ENCODE assay signal across 10 cellular contexts in genomic region chr1:92411511-92411910, GRCh38.
A peak's percentile ranks its signal among the peaks of the same experiment; 100 is the strongest.
DNase-seq lines count a peak whose midpoint lies in the region; ATAC-seq, FAIRE-seq and TF ChIP-seq lines count a peak whose summit lies in the region.
"Had no signal": no experiment of that assay in that cellular context is flagged by ENCODE, and none has a peak within 500 bp of the region (broad histone marks: within the 10 kb centered on the region; RNA-seq: fewer than 3 reads in every experiment).

No MANE protein-coding gene starts in this region.

- H3K27me3 ChIP-seq in GM23248 (replicated peaks; ENCODE audit: insufficient read depth): no peaks in the 10 kb centered on the region
- H3K27me3 ChIP-seq in pancreas: no peaks in the 10 kb centered on the region

- intact Hi-C loops in pancreas (cut with DNase I): no loop called here

- H4K20me1 ChIP-seq in GM23248 (ENCODE audit: insufficient read depth): no peaks in the 10 kb centered on the region

- TF ChIP-seq CTCF in foreskin fibroblast (IDR thresholded peaks at IDR 0.05; ENCODE audit: low read depth, low read length) (no peak), pancreas (IDR thresholded peaks at IDR 0.05) (no peak)

- no peaks in the 10 kb centered on the region for H3K4me1 ChIP-seq in GM23248 (ENCODE audit: insufficient read depth)
- H3K4me1 ChIP-seq in pancreas: no peaks in the 10 kb centered on the region

- H3K9me2 ChIP-seq in GM23248 (ENCODE audit: insufficient read depth): no peaks in the 10 kb centered on the region

- no peak for FAIRE-seq in pancreas (lab: Jason Lieb, UNC)

- H3K9ac ChIP-seq in GM23248: no peak overlapping the region

- H2AFZ ChIP-seq in GM23248: no peak overlapping the region

- in situ Hi-C loops in GM23248 (cut with MboI): no loop called here

- ATAC-seq in HG03196 (IDR thresholded peaks at IDR 0.05; ENCODE audit: unreplicated experiment) (no peak), pancreas (no peak)

- DNase-seq in NCI-H2081 (lab: John Stamatoyannopoulos, UW): peak; percentile 2 to 17
- no peak for DNase-seq in NCI-H2081 treated with DMSO at 0.1 percent for 48 hours (lab: John Stamatoyannopoulos, UW)
- peak; percentile 78 for DNase-seq in GM23248
- peak; percentile 30 for DNase-seq in SW480 (ENCODE audit: low spot score)
- peak; percentile 72 to 90 for DNase-seq in foreskin fibroblast
- DNase-seq in T-helper 9 cell: no peak
- no peak for DNase-seq in pancreas
- DNase-seq: AML-193, NCI-H526 had no signal

- no peaks in the 10 kb centered on the region for H3K79me2 ChIP-seq in GM23248 (ENCODE audit: insufficient read depth)

- H3F3A ChIP-seq in GM23248 (ENCODE audit: insufficient read depth): no peaks in the 10 kb centered on the region

- H3K36me3 ChIP-seq in GM23248 (ENCODE audit: low read depth) (no peaks in the 10 kb centered on the region), pancreas (no peaks in the 10 kb centered on the region)

- H3K4me3 ChIP-seq in GM23248 (no peak overlapping the region), foreskin fibroblast (ENCODE audit: low read depth in 1 of 2, low read length in 2 of 2) (no peak overlapping the region), pancreas (no peak overlapping the region)

- H3K27ac ChIP-seq in GM23248 (no peak overlapping the region), pancreas (no peak overlapping the region)

- no peak overlapping the region for H3K4me2 ChIP-seq in GM23248 (ENCODE audit: unreplicated experiment)

- H3K9me3 ChIP-seq in GM23248 (ENCODE audit: low read depth) (no peaks in the 10 kb centered on the region), pancreas (no peaks in the 10 kb centered on the region)

- WGBS in GM23248 (ENCODE audit: low coverage in 1 of 2, low lambda C conversion rate in 2 of 2, missing lambda C conversion rate in 2 of 2), 2 experiments: 35 to 45% methylated on average over 1 of the region's 1 CpG
- WGBS in pancreas, 2 donors: 77 to 88% methylated on average over 1 of the region's 1 CpG

Comparison
In these comparisons a context has a peak if more than half of its experiments do, and no peak if none do; other contexts are left out.
1. DNase-seq: peak in NCI-H2081 (2 of 2), GM23248 (single experiment), SW480 (single experiment) and foreskin fibroblast (2 of 2); none in NCI-H2081 treated with DMSO at 0.1 percent for 48 hours (single experiment), T-helper 9 cell (single experiment) and pancreas (0 of 6).